ENCODE assay signal across 7 cellular contexts in the genomic region with DNA sequence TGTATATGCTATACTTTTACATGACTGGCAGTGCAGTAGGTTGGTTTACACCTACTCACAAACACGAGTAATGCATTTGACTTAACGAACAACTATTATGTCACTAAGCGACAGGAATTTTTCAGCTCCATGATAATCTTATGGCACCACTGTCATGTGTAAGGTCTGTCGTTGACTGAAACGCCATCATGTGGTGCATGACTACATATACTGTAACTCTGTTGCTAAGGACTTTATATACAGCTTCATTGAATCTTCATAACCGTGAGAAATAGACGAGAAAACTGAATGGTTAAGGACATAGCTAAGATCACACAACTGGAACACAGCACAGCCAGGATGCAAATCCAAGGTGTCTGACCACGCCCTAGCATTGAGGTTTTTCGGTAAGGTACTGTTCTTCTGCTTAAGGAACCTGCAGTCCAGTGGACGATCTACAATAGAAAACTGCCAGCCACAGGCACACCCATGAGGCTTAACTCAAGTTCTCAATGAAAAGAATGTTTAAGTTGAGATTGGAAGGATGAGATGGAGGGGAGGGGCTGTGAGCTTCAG. TPM values are rescaled to one million over a fixed set of nuclear protein-coding genes. Genes with fewer than 3 reads are reported as not detected.
DNase-seq lines count a peak whose midpoint lies in the region; ATAC-seq, FAIRE-seq and TF ChIP-seq lines count a peak whose summit lies in the region.

No MANE protein-coding gene starts in this region.

- no peak for DNase-seq in GM12891 (ENCODE audit: insufficient read length, low spot score)
- no peak for DNase-seq in DMS 273 treated with DMSO at 0.1 percent for 48 hours (lab: John Stamatoyannopoulos, UW)
- no peak for DNase-seq in NCI-H1694 treated with DMSO at 0.1 percent for 48 hours (lab: John Stamatoyannopoulos, UW)
- no peak for DNase-seq in upper lobe of left lung

- no peaks in the 10 kb centered on the region for H3K27me3 ChIP-seq in OCI-LY3 (ENCODE audit: low read depth, low read length)
- no peaks in the 10 kb centered on the region for H3K27me3 ChIP-seq in endocrine pancreas (ENCODE audit: control insufficient read depth, insufficient read depth, low read length)
- no peaks in the 10 kb centered on the region for H3K27me3 ChIP-seq in rectal smooth muscle tissue (ENCODE audit: control insufficient read depth, insufficient read depth, low read length)
- no peaks in the 10 kb centered on the region for H3K27me3 ChIP-seq in upper lobe of left lung

- WGBS in upper lobe of left lung, 2 donors = 59 to 64% methylated on average over 10 of the region's 10 CpGs

- H3K9me3 ChIP-seq in OCI-LY3 (ENCODE audit: insufficient read depth, low read length) (no peaks in the 10 kb centered on the region), endocrine pancreas (ENCODE audit: control insufficient read depth, low read length) (no peaks in the 10 kb centered on the region), upper lobe of left lung (no peaks in the 10 kb centered on the region)

- ATAC-seq in upper lobe of left lung (ENCODE audit: low FRiP score in 2 of 2) = no peak

- H3K79me2 ChIP-seq in OCI-LY3 (ENCODE audit: low read length) = peaks cover 76% of the 10 kb centered on the region

- H3K4me1 ChIP-seq in OCI-LY3 (ENCODE audit: low read length) (peaks cover 40% of the 10 kb centered on the region), endocrine pancreas (ENCODE audit: control insufficient read depth, insufficient read depth, low read length) (peaks cover 19% of the 10 kb centered on the region), rectal smooth muscle tissue (ENCODE audit: control insufficient read depth, insufficient read depth, low read length) (peaks cover 30% of the 10 kb centered on the region), upper lobe of left lung (peaks cover 49 to 77% (median 56%) of the 10 kb centered on the region in 4 donors)

- no peak overlapping the region for H2AFZ ChIP-seq in OCI-LY3 (ENCODE audit: low read depth, low read length)

- no peak overlapping the region for H3K4me3 ChIP-seq in OCI-LY3 (ENCODE audit: low read length)
- peak overlapping the region; percentile 94 for H3K4me3 ChIP-seq in endocrine pancreas (ENCODE audit: control insufficient read depth, insufficient read depth, low read length)
- H3K4me3 ChIP-seq in rectal smooth muscle tissue (ENCODE audit: low read length) = peak overlapping the region; percentile 37
- no peak overlapping the region for H3K4me3 ChIP-seq in upper lobe of left lung

- TF ChIP-seq POLR2A in GM12891 (IDR thresholded peaks at IDR 0.05; ENCODE audit: low read depth, low read length) (no peak), upper lobe of left lung (IDR thresholded peaks at IDR 0.05) (no peak)

- H3K36me3 ChIP-seq in OCI-LY3 (replicated peaks; ENCODE audit: low read depth, low read length) = peaks cover 9% of the 10 kb centered on the region
- no peaks in the 10 kb centered on the region for H3K36me3 ChIP-seq in endocrine pancreas (ENCODE audit: control insufficient read depth, insufficient read depth, low read length)
- H3K36me3 ChIP-seq in rectal smooth muscle tissue (ENCODE audit: control insufficient read depth, insufficient read depth, low read length) = no peaks in the 10 kb centered on the region
- H3K36me3 ChIP-seq in upper lobe of left lung = no peaks in the 10 kb centered on the region

- no peak overlapping the region for H3K9ac ChIP-seq in OCI-LY3 (ENCODE audit: low read length)
- H3K9ac ChIP-seq in endocrine pancreas (ENCODE audit: control insufficient read depth, insufficient read depth, low read length) = peak overlapping the region; percentile 19
- no peak overlapping the region for H3K9ac ChIP-seq in rectal smooth muscle tissue (ENCODE audit: low read length)

- H4K20me1 ChIP-seq in OCI-LY3 (ENCODE audit: insufficient read depth, low read length) = peaks cover 67% of the 10 kb centered on the region

- FAIRE-seq in GM12891 (lab: Jason Lieb, UNC) = peak; percentile 84

- H3K27ac ChIP-seq in OCI-LY3 (ENCODE audit: low read length) (no peak overlapping the region), rectal smooth muscle tissue (ENCODE audit: low read depth, low read length) (no peak overlapping the region), upper lobe of left lung (peak overlapping the region in 1 of 4 donors; percentile 2)

- no peak overlapping the region for H3K4me2 ChIP-seq in OCI-LY3 (ENCODE audit: low read length)

- TF ChIP-seq CTCF in OCI-LY3 (IDR thresholded peaks at IDR 0.05; ENCODE audit: low read depth, low read length) (peak; percentile 13; the same call in 1 of the 2 replicates), upper lobe of left lung (IDR thresholded peaks at IDR 0.05) (no peak)

- TF ChIP-seq EP300 in upper lobe of left lung (IDR thresholded peaks at IDR 0.05) = no peak

TF ChIP-seq in GM12891, 5 proteins besides CTCF, POLR2A, EP300 and RAD21:
- TF ChIP-seq SPI1 (IDR thresholded peaks at IDR 0.05; ENCODE audit: low read depth, low read length) = no peak
- no peak for TF ChIP-seq POLR2AphosphoS5 (IDR thresholded peaks at IDR 0.05; ENCODE audit: low read depth, low read length)
- TF ChIP-seq POU2F2 (IDR thresholded peaks at IDR 0.05; ENCODE audit: low read depth, low read length) = no peak
- no peak for TF ChIP-seq PAX5 (IDR thresholded peaks at IDR 0.05; ENCODE audit: insufficient read depth, low read length, severe bottlenecking)
- no peak for TF ChIP-seq TAF1 (IDR thresholded peaks at IDR 0.05; ENCODE audit: low read depth, low read length)

RNA-seq across cellular contexts. Expression of a gene that starts 3.3 kb away (rescaled TPM):
- 26.3 TPM for polyA plus RNA-seq in GM12891 (2012; ENCODE audit: low read depth, missing spikeins)
- total RNA-seq in upper lobe of left lung = 10 to 100 TPM; 12.6 to 43.3 (median 26.4) TPM

Comparison
In these comparisons a context has a peak if more than half of its experiments do, and no peak if none do; other contexts are left out.
1. H3K4me3 ChIP-seq: peak in endocrine pancreas (single experiment) and rectal smooth muscle tissue (single experiment); none in OCI-LY3 (single experiment) and upper lobe of left lung (0 of 4).